ENCODE assay signal across 8 cellular contexts in the genomic region with DNA sequence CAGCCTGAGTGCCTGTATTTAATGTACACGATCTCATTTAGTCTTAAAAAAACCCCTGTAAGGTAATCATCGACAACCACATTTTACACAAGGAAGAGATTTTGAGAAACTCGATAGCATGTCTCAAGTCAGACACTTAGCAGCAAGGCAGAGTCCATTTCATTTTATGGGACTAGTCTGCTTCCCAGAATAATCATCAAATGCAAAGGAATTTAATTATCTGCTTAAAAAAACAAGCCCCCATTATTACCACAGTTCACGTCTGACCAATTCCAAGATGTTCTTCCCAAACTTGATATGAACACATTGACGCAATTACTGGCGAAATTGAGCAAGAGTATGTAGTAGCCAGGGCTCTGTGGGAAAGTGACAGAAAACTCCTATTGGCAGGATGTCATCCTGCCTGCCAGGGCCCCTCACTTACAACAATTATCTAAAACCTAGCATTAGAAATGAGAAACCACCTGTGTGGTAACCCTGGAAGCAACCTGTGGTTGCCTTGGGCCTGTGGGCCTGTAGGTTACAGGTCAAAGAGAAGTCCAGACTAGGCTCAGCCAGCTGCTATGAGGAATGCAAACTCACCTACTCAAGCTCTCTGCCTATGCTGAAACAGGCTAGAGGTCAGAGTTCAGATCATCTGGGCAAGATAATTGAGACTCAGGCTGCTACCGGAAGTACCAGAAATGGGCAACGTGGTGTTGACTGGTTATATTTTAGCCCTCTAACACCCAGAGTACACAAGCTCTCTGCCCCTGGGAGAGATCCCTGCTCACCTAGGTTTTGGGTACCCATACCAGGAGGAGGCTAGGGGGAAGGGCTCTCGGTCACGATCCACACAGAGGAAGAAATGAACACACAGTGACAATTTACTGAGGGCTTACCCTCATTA. TPM values are rescaled to one million over a fixed set of nuclear protein-coding genes. Genes with fewer than 3 reads are reported as not detected.
DNase-seq lines count a peak whose midpoint lies in the region; ATAC-seq, FAIRE-seq and TF ChIP-seq lines count a peak whose summit lies in the region.

No MANE protein-coding gene starts in this region.

- H3K27me3 ChIP-seq in right cardiac atrium (ENCODE audit: control insufficient read depth, insufficient read depth) (no peaks in the 10 kb centered on the region), small intestine (ENCODE audit: control insufficient read depth in 2 of 2, insufficient read depth in 2 of 2, low read length in 2 of 2) (no peaks in the 10 kb centered on the region)

- peak; percentile 13 for ATAC-seq in GM21390 (IDR thresholded peaks at IDR 0.05; ENCODE audit: unreplicated experiment)
- peak; percentile 4 to 23 for ATAC-seq in right cardiac atrium

- peak; percentile 21 for TF ChIP-seq POLR2A in NB4 (IDR thresholded peaks at IDR 0.05; ENCODE audit: extremely low read depth, insufficient read length)

- H3K27ac ChIP-seq in right cardiac atrium (ENCODE audit: low read length) (peak overlapping the region; percentile 99), small intestine (ENCODE audit: low read depth in 1 of 2, low read length in 1 of 2) (peak overlapping the region; percentile 85 to 93)

- H3K4me3 ChIP-seq in NB4 (ENCODE audit: low read depth, low read length), result peak overlapping the region; percentile 80
- H3K4me3 ChIP-seq in right cardiac atrium (ENCODE audit: low read length), result peak overlapping the region; percentile 87
- H3K4me3 ChIP-seq in small intestine (ENCODE audit: low read depth in 1 of 2, low read length in 2 of 2), result peak overlapping the region; percentile 90 to 91

- 9% methylated on average over 10 of the region's 10 CpGs for WGBS in right cardiac atrium
- 10 to 14% (median 11%) methylated on average over 10 of the region's 10 CpGs for WGBS in small intestine, 3 donors

- no peaks in the 10 kb centered on the region for H3K27me3 Mint-ChIP-seq in activated naive CD8-positive, alpha-beta T cell treated with anti-CD3 and anti-CD28 coated beads for 36 hours

- DNase-seq in G401 (ENCODE audit: low spot score) (peak; percentile 45), NB4 (ENCODE audit: low read depth) (peak; percentile 91), right cardiac atrium (peak in 1 of 3 donors; percentile 76), small intestine (peak; percentile 96), A172 (ENCODE audit: low spot score) (no peak), NCI-H524 (lab: John Stamatoyannopoulos, UW) (no peak)
- peak; percentile 32 for DNase-seq in activated naive CD8-positive, alpha-beta T cell treated with anti-CD3 and anti-CD28 coated beads for 36 hours

- peak overlapping the region; percentile 93 for H3K27ac Mint-ChIP-seq in activated naive CD8-positive, alpha-beta T cell treated with anti-CD3 and anti-CD28 coated beads for 36 hours

- no peaks in the 10 kb centered on the region for H3K9me3 Mint-ChIP-seq in activated naive CD8-positive, alpha-beta T cell treated with anti-CD3 and anti-CD28 coated beads for 36 hours

- no peak for FAIRE-seq in small intestine (lab: Jason Lieb, UNC)

- in situ Hi-C loops in G401 (cut with HindIII; ENCODE audit: low sequenced_read_pairs), result no loop called here

- TF ChIP-seq CTCF in NB4 (IDR thresholded peaks at IDR 0.05; ENCODE audit: low read depth, low read length), result no peak

- H3K4me3 Mint-ChIP-seq in activated naive CD8-positive, alpha-beta T cell treated with anti-CD3 and anti-CD28 coated beads for 36 hours, result peak overlapping the region; percentile 95

- H3K36me3 Mint-ChIP-seq in activated naive CD8-positive, alpha-beta T cell treated with anti-CD3 and anti-CD28 coated beads for 36 hours, result peaks cover 16% of the 10 kb centered on the region

- H3K4me1 Mint-ChIP-seq in activated naive CD8-positive, alpha-beta T cell treated with anti-CD3 and anti-CD28 coated beads for 36 hours, result peaks cover 65% of the 10 kb centered on the region

- H3K36me3 ChIP-seq in small intestine (ENCODE audit: control insufficient read depth in 2 of 2, insufficient read depth in 2 of 2, low read length in 2 of 2), result no peaks in the 10 kb centered on the region

- peaks cover 33% of the 10 kb centered on the region for H3K4me1 ChIP-seq in right cardiac atrium (ENCODE audit: control insufficient read depth, insufficient read depth, low read length)
- peaks cover 22 to 35% of the 10 kb centered on the region in 2 donors for H3K4me1 ChIP-seq in small intestine (ENCODE audit: control insufficient read depth in 2 of 2, insufficient read depth in 1 of 2, low read depth in 1 of 2, low read length in 1 of 2)

- intact Hi-C loops in right cardiac atrium (cut with DNase I), result loop anchor here in 2 of 4 donors (2.0 to 5.0 kb wide), 3 partner anchors 33 to 83 kb away; no protein-coding TSS in a partner anchor

- H3K9me3 ChIP-seq in right cardiac atrium (ENCODE audit: control insufficient read depth, low read length) (no peaks in the 10 kb centered on the region), small intestine (ENCODE audit: control insufficient read depth, low read depth) (no peaks in the 10 kb centered on the region)

RNA-seq across cellular contexts. Expression of gene B4GALT1, which starts 1.6 kb away (rescaled TPM):
- total RNA-seq in G401 (2014; rRNA removed; shearing (Covaris generic)), result 15.1 and 15.3 TPM in 2 replicates
- total RNA-seq in activated naive CD8-positive, alpha-beta T cell treated with anti-CD3 and anti-CD28 coated beads for 36 hours, result 10 to 100 TPM; 33.5 to 35.0 TPM
- total RNA-seq in right cardiac atrium, result 100 to 1,000 TPM in 1 of 4 donors, 10 to 100 TPM in 3; 44.0 to 137 (median 58.3) TPM
- polyA plus RNA-seq in right cardiac atrium (24.7 TPM), small intestine (10 to 100 TPM; 11.9 to 49.6 (median 14.9) TPM)
- 15.2 and 19.8 TPM in 2 replicates for total RNA-seq in A172 (2014; rRNA removed; shearing (Covaris generic))

Comparison
In these comparisons a context has a peak if more than half of its experiments do, and no peak if none do; other contexts are left out.
1. DNase-seq: peak in G401 (single experiment), NB4 (single experiment), activated naive CD8-positive, alpha-beta T cell treated with anti-CD3 and anti-CD28 coated beads for 36 hours (single experiment) and small intestine (single experiment); none in A172 (single experiment) and NCI-H524 (0 of 2).
2. Peak in every context shown above with its lines, with median percentiles within 50 percentile points of each other: H3K4me3 ChIP-seq.